Comparison of ENCODE assay signal across 1 cellular context in genomic region chr6:84086545-84087429, GRCh38.
TF ChIP-seq lines count a peak whose summit lies in the region.

No MANE protein-coding gene starts in this region.

TF ChIP-seq in K562, 482 proteins besides CTCF, POLR2A, EP300 and RAD21 (continued from another document and continues in another):
- TF ChIP-seq ZNF592 (IDR thresholded peaks at IDR 0.05): 0 out of 2 replicates have a peak, but pooled peaks have one; percentile 26
- peak in 1 of 2 experiments; percentile 49; a peak in 1 of 4 replicates for TF ChIP-seq MNT (conservative IDR thresholded peaks at IDR 0.05)
- no peak for TF ChIP-seq ZNF212 (CRISPR knock-in tag; IDR thresholded peaks at IDR 0.05)
- no peak for TF ChIP-seq ILK (tag; IDR thresholded peaks at IDR 0.05; ENCODE audit: borderline replicate concordance, low read depth)
- no peak for TF ChIP-seq NFE2L1 (tag; IDR thresholded peaks at IDR 0.05; ENCODE audit: borderline replicate concordance, low read depth)
- no peak for TF ChIP-seq GTF2E2 (tag; IDR thresholded peaks at IDR 0.05)
- no peak for TF ChIP-seq NR2C1 (IDR thresholded peaks at IDR 0.05)
- TF ChIP-seq NR2C1 (tag; IDR thresholded peaks at IDR 0.05): 0 out of 2 replicates have a peak, but pooled peaks have one; percentile 60
- no peak for TF ChIP-seq PYGO2 (tag; IDR thresholded peaks at IDR 0.05)
- TF ChIP-seq RBM14 (IDR thresholded peaks at IDR 0.05; ENCODE audit: borderline replicate concordance, insufficient read depth, low read depth, low read length): no peak
- no peak for TF ChIP-seq MCM5 (IDR thresholded peaks at IDR 0.05; ENCODE audit: low read depth)
- peak; percentile 35; the same call in 1 of the 2 replicates for TF ChIP-seq STAT5A (IDR thresholded peaks at IDR 0.05; ENCODE audit: borderline replicate concordance, low read length)
- no peak for TF ChIP-seq PTTG1 (tag; IDR thresholded peaks at IDR 0.05; ENCODE audit: low read depth)
- TF ChIP-seq TCF3 (CRISPR knock-in tag; IDR thresholded peaks at IDR 0.05): peak; percentile 83
- peak; percentile 40 to 66; a peak in 2 of 4 replicates for TF ChIP-seq TRIM24 (IDR thresholded peaks at IDR 0.05)
- TF ChIP-seq ZNF146 (CRISPR knock-in tag; IDR thresholded peaks at IDR 0.05; ENCODE audit: unreplicated experiment): no peak
- 0 out of 2 replicates have a peak, but pooled peaks have one; percentile 20 for TF ChIP-seq CREM (IDR thresholded peaks at IDR 0.05; ENCODE audit: low read depth)
- no peak for TF ChIP-seq ZBTB7A (IDR thresholded peaks at IDR 0.05; ENCODE audit: borderline replicate concordance, control insufficient read depth, low read depth, low read length)
- no peak for TF ChIP-seq ZFP30 (CRISPR knock-in tag; IDR thresholded peaks at IDR 0.05; ENCODE audit: borderline replicate concordance)
- TF ChIP-seq FOSL1 (tag; conservative IDR thresholded peaks at IDR 0.05): peak; percentile 74
- TF ChIP-seq HDGF (IDR thresholded peaks at IDR 0.05): no peak
- TF ChIP-seq LEF1 (IDR thresholded peaks at IDR 0.05): peak; percentile 28; the same call in 1 of the 2 replicates
- 0 out of 2 replicates have a peak, but pooled peaks have one; percentile 26 for TF ChIP-seq MTA1 (IDR thresholded peaks at IDR 0.05; ENCODE audit: borderline replicate concordance)
- TF ChIP-seq ZNF830 (CRISPR knock-in tag; IDR thresholded peaks at IDR 0.05): no peak
- TF ChIP-seq MAFK (IDR thresholded peaks at IDR 0.05; ENCODE audit: low read length): no peak
- no peak for TF ChIP-seq ZNF12 (CRISPR knock-in tag; IDR thresholded peaks at IDR 0.05)
- no peak for TF ChIP-seq STAT5B (CRISPR knock-in tag; IDR thresholded peaks at IDR 0.05)
- no peak for TF ChIP-seq SRSF9 (IDR thresholded peaks at IDR 0.05; ENCODE audit: borderline replicate concordance, low read depth, low read length)
- TF ChIP-seq ZNF511 (CRISPR knock-in tag; IDR thresholded peaks at IDR 0.05): no peak
- no peak for TF ChIP-seq U2AF1 (optimal IDR thresholded peaks at IDR 0.05; ENCODE audit: low read depth, low read length)
- peak; percentile 88 for TF ChIP-seq MEIS2 (IDR thresholded peaks at IDR 0.05; ENCODE audit: partially characterized antibody)
- TF ChIP-seq LARP7 (IDR thresholded peaks at IDR 0.05): no peak
- TF ChIP-seq HDAC1 (IDR thresholded peaks at IDR 0.05): peak in 1 of 2 experiments; percentile 87; a peak in 2 of 4 replicates
- peak; percentile 65 for TF ChIP-seq ZEB2 (IDR thresholded peaks at IDR 0.05)
- peak; percentile 22; the same call in 1 of the 2 replicates for TF ChIP-seq MAX (CRISPR knock-in tag; IDR thresholded peaks at IDR 0.05)
- TF ChIP-seq BRCA1 (IDR thresholded peaks at IDR 0.05): no peak
- no peak for TF ChIP-seq BRCA1 (CRISPR knock-in tag; IDR thresholded peaks at IDR 0.05)
- no peak for TF ChIP-seq ZNF707 (CRISPR knock-in tag; conservative IDR thresholded peaks at IDR 0.05)
- no peak for TF ChIP-seq PHF20 (IDR thresholded peaks at IDR 0.05; ENCODE audit: partially characterized antibody)
- TF ChIP-seq ATF7 (IDR thresholded peaks at IDR 0.05): peak; percentile 47; the same call in 1 of the 2 replicates
- TF ChIP-seq SAFB2 (IDR thresholded peaks at IDR 0.05; ENCODE audit: borderline replicate concordance, low read depth, low read length, severe bottlenecking): no peak
- peak; percentile 64 for TF ChIP-seq MGA (IDR thresholded peaks at IDR 0.05)
- TF ChIP-seq ZBTB2 (IDR thresholded peaks at IDR 0.05): 0 out of 2 replicates have a peak, but pooled peaks have one; percentile 37
- TF ChIP-seq ARID1B (IDR thresholded peaks at IDR 0.05): peak; percentile 93
- TF ChIP-seq EP400 (IDR thresholded peaks at IDR 0.05): peak; percentile 30; the same call in 1 of the 2 replicates
- no peak for TF ChIP-seq FOXJ2 (tag; IDR thresholded peaks at IDR 0.05)
- TF ChIP-seq FOXK1 (CRISPR knock-in tag; IDR thresholded peaks at IDR 0.05; ENCODE audit: borderline replicate concordance): no peak
- TF ChIP-seq SMARCC2 (IDR thresholded peaks at IDR 0.05; ENCODE audit: low read depth): peak; percentile 44; the same call in 1 of the 2 replicates
